Comparison of ENCODE assay signal across 24 cellular contexts in the genomic region with DNA sequence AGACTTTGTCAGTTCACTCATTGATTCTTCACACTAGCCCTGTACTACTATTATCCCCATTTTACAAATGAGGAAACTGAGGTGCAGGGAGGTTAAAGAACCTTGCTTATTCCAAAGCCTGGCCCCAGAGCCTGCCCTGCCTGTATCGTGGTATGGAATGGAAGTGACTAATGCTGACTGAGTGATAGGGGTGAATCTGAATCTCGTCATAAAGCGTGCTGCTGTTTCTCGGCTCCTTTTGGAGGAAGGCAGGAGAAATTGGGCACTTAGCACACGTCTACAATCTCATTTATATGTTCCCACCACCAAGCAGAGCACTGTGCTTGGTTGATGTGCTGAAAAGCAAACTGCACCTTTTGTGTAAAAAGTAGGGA. TPM values are rescaled to one million over a fixed set of nuclear protein-coding genes. Genes with fewer than 3 reads are reported as not detected.
"Had no signal": no experiment of that assay in that cellular context is flagged by ENCODE, and none has a peak within 500 bp of the region (broad histone marks: within the 10 kb centered on the region; RNA-seq: fewer than 3 reads in every experiment).

No MANE protein-coding gene starts in this region.

- H3K27me3 ChIP-seq: colonic mucosa, thyroid gland had no signal

- H3K36me3 ChIP-seq: colonic mucosa had no signal

- H3K9me3 ChIP-seq: colonic mucosa, thyroid gland had no signal

- ATAC-seq: activated CD8-positive, alpha-beta T cell treated with anti-CD3 and anti-CD28 coated beads for 36 hours; natural killer cell treated with Interleukin-12 subunit alpha and Interleukin-12 subunit beta and Interleukin-15 and Interleukin-18, amount 100 ng/mL, for 72 hours had no signal

- H3K4me3 ChIP-seq: colonic mucosa, lung, thyroid gland had no signal

- H3K27ac ChIP-seq: colonic mucosa, thyroid gland had no signal

- DNase-seq: activated CD4-positive, alpha-beta T cell treated with anti-CD3 and anti-CD28 coated beads, Interleukin-2, amount 10 ng/mL, durations not matched to agents 24 days and 14 days; activated CD8-positive, alpha-beta T cell treated with anti-CD3 and anti-CD28 coated beads for 36 hours; activated naive CD4-positive, alpha-beta T cell treated with anti-CD3 and anti-CD28 coated beads, Interleukin-2, amount 10 ng/mL, durations not matched to agents 7 days and 5 days; activated T-cell treated with anti-CD3 and anti-CD28 coated beads, Interleukin-2, amount 50 U/mL, for 1 hour; aorta; central memory CD4-positive, alpha-beta T cell; colonic mucosa; retina; stimulated activated CD4-positive, alpha-beta T cell treated with anti-CD3 and anti-CD28 coated beads, Interleukin-1b, Interleukin-23, amount 100 ng/mL, for 48 hours; stimulated activated naive CD4-positive, alpha-beta T cell treated with Interleukin-2 at 50 U/mL for 16 hours; T-helper 1 cell; T-helper 9 cell; thyroid gland had no signal

- FAIRE-seq: islet of Langerhans had no signal

- H3K4me1 ChIP-seq: colonic mucosa had no signal

RNA-seq across cellular contexts. Expression of a gene that starts 17.1 kb away (rescaled TPM):
- total RNA-seq: activated CD4-positive, alpha-beta T cell treated with anti-CD3 and anti-CD28 coated beads, Interleukin-2, amount 10 ng/mL, durations not matched to agents 24 days and 14 days; activated CD8-positive, alpha-beta T cell treated with anti-CD3 and anti-CD28 coated beads for 36 hours; activated T-helper 2 cell treated with anti-CD3 and anti-CD28 coated beads, Interferon-gamma antibody, Interleukin-2, Interleukin-4, amounts not matched to agents 10 μg/mL and 5 μg/mL and 100 μg/mL, durations not matched to agents 14 hours and 24 hours and 36 hours; aorta; colonic mucosa; fibroblast of villous mesenchyme; glomerular endothelial cell; lung; mesothelial cell of epicardium; natural killer cell treated with Interleukin-12 subunit alpha and Interleukin-12 subunit beta and Interleukin-15 and Interleukin-18, amount 100 ng/mL, for 72 hours; posterior vena cava; subcutaneous adipose tissue; urinary bladder had no signal
- polyA plus RNA-seq: aorta, esophagus, lung, urinary bladder had no signal

RNA-seq across cellular contexts. Expression of a gene that starts 35.8 kb away (rescaled TPM):
- total RNA-seq: activated CD4-positive, alpha-beta T cell treated with anti-CD3 and anti-CD28 coated beads, Interleukin-2, amount 10 ng/mL, durations not matched to agents 24 days and 14 days; activated CD8-positive, alpha-beta T cell treated with anti-CD3 and anti-CD28 coated beads for 36 hours; activated T-helper 2 cell treated with anti-CD3 and anti-CD28 coated beads, Interferon-gamma antibody, Interleukin-2, Interleukin-4, amounts not matched to agents 10 μg/mL and 5 μg/mL and 100 μg/mL, durations not matched to agents 14 hours and 24 hours and 36 hours; glomerular endothelial cell; natural killer cell treated with Interleukin-12 subunit alpha and Interleukin-12 subunit beta and Interleukin-15 and Interleukin-18, amount 100 ng/mL, for 72 hours had no signal
